ENCODE assay signal across 9 cellular contexts in the genomic region with DNA sequence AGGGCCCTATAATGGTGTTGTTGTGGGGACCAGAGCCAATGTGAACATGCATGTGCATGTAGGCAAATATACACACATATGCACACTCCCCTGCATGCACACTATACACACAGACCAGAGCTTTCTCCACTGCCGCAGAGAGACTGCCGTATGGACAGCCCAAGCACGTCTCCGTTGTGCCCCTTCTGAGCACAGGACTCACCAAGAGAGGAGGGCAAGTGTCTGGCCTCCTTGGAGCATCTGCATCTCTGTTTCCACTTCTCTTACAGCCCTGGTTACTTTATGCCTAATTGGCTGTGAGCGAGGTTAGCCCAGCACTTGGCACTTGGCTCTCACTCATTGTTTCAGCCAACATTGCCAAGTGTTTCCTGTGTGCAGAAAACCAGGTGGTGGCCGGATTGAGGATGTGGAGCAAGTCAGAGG. TPM values are rescaled to one million over a fixed set of nuclear protein-coding genes. Genes with fewer than 3 reads are reported as not detected.
DNase-seq lines count a peak whose midpoint lies in the region; ATAC-seq and TF ChIP-seq lines count a peak whose summit lies in the region.
"Had no signal": no experiment of that assay in that cellular context is flagged by ENCODE, and none has a peak within 500 bp of the region (broad histone marks: within the 10 kb centered on the region; RNA-seq: fewer than 3 reads in every experiment).

No MANE protein-coding gene starts in this region.

- TF ChIP-seq CTCF in GM12875 (IDR thresholded peaks at IDR 0.05; ENCODE audit: borderline replicate concordance, insufficient read depth, low read depth, low read length) (no peak), MM.1S (IDR thresholded peaks at IDR 0.05; ENCODE audit: low read length) (peak; percentile 6; the same call in 1 of the 2 replicates), hepatocyte (IDR thresholded peaks at IDR 0.05; ENCODE audit: poor library complexity) (no peak), ovary (IDR thresholded peaks at IDR 0.05) (no peak)

- intact Hi-C loops in ovary (cut with DNase I), result no loop called here

- TF ChIP-seq POLR2A in ovary (IDR thresholded peaks at IDR 0.05), result no peak

- peaks cover 49% of the 10 kb centered on the region for H3F3A ChIP-seq in MM.1S (ENCODE audit: insufficient read depth, low read length)

- H3K27me3 ChIP-seq in MM.1S (replicated peaks; ENCODE audit: insufficient read depth, low read length) (no peaks in the 10 kb centered on the region), hepatocyte (no peaks in the 10 kb centered on the region), ovary (no peaks in the 10 kb centered on the region)

- H3K9me2 ChIP-seq in MM.1S (replicated peaks; ENCODE audit: insufficient read depth, low read length) (no peaks in the 10 kb centered on the region), hepatocyte (replicated peaks; ENCODE audit: insufficient read depth) (no peaks in the 10 kb centered on the region)

- peak overlapping the region; percentile 24 for H3K4me3 ChIP-seq in GM12875 (ENCODE audit: low read depth, low read length)
- peak overlapping the region; percentile 4; the same call in 1 of the 2 replicates for H3K4me3 ChIP-seq in MM.1S (ENCODE audit: low read length)
- no peak overlapping the region for H3K4me3 ChIP-seq in hepatocyte
- H3K4me3 ChIP-seq in ovary, result no peak overlapping the region

- DNase-seq in MM.1S, result peak; percentile 67
- DNase-seq in hepatocyte (ENCODE audit: low spot score), result no peak
- DNase-seq in NCI-H345 (lab: John Stamatoyannopoulos, UW), result no peak
- no peak for DNase-seq in NCI-H526 treated with DMSO at 0.1 percent for 48 hours (lab: John Stamatoyannopoulos, UW)
- DNase-seq in ovary, result no peak
- no peak for DNase-seq in NCI-H2171 treated with DMSO at 0.1 percent for 48 hours (lab: John Stamatoyannopoulos, UW)

- H3K27ac ChIP-seq in MM.1S (ENCODE audit: low read length) (peak overlapping the region; percentile 100), hepatocyte (peak overlapping the region; percentile 52), ovary (no peak overlapping the region)

- no peak for TF ChIP-seq EP300 in ovary (IDR thresholded peaks at IDR 0.05)

- H3K79me2 ChIP-seq in MM.1S (ENCODE audit: low read length) (no peaks in the 10 kb centered on the region), hepatocyte (no peaks in the 10 kb centered on the region)

- peak overlapping the region; percentile 62 for H3K9ac ChIP-seq in MM.1S (ENCODE audit: low read length)

- peaks cover 69% of the 10 kb centered on the region for H3K4me1 ChIP-seq in MM.1S (ENCODE audit: low read length)
- H3K4me1 ChIP-seq in hepatocyte (ENCODE audit: insufficient read depth), result no peaks in the 10 kb centered on the region
- no peaks in the 10 kb centered on the region for H3K4me1 ChIP-seq in ovary (ENCODE audit: insufficient read depth)

- H4K20me1 ChIP-seq in MM.1S (ENCODE audit: insufficient read depth, low read length) (no peaks in the 10 kb centered on the region), hepatocyte (ENCODE audit: insufficient read depth, poor library complexity, severe bottlenecking) (no peaks in the 10 kb centered on the region)

- H3K9me3 ChIP-seq in MM.1S (replicated peaks; ENCODE audit: insufficient read depth, low read length) (no peaks in the 10 kb centered on the region), hepatocyte (ENCODE audit: low read depth) (no peaks in the 10 kb centered on the region), ovary (no peaks in the 10 kb centered on the region)

- H2AFZ ChIP-seq in MM.1S (ENCODE audit: low read length) (peak overlapping the region; percentile 51), hepatocyte (no peak overlapping the region)

- H3K4me2 ChIP-seq in MM.1S (ENCODE audit: low read depth, low read length) (peak overlapping the region; percentile 66), hepatocyte (no peak overlapping the region)

- 96% methylated on average over 6 of the region's 6 CpGs for WGBS in hepatocyte (ENCODE audit: low lambda C conversion rate, missing lambda C conversion rate)
- 86 to 95% (median 92%) methylated on average over 6 of the region's 6 CpGs for WGBS in ovary, 3 donors

- H3K36me3 ChIP-seq in MM.1S (replicated peaks; ENCODE audit: insufficient read depth, low read length) (no peaks in the 10 kb centered on the region), hepatocyte (replicated peaks; ENCODE audit: insufficient read depth, low read depth) (no peaks in the 10 kb centered on the region), ovary (no peaks in the 10 kb centered on the region)

- peak; percentile 22 for ATAC-seq in GM21576 (IDR thresholded peaks at IDR 0.05; ENCODE audit: unreplicated experiment)

RNA-seq across cellular contexts. Expression of a gene that starts 30.4 kb away (rescaled TPM):
- total RNA-seq in hepatocyte (1.0 TPM in 1 of 2 replicates, not detected in the other), ovary (under 1 TPM in 1 of 7 donors, not detected in 6; 0.28 TPM)
- polyA plus RNA-seq in hepatocyte (not detected in 2 replicates), ovary (not detected)
- total RNA-seq: LHCN-M2 had no signal

RNA-seq across cellular contexts. Expression of a gene that starts 43.5 kb away (rescaled TPM):
- total RNA-seq in hepatocyte, result 0.37 TPM in 1 of 2 replicates, not detected in the other
- not detected in 2 replicates for polyA plus RNA-seq in hepatocyte
- total RNA-seq in ovary, result not detected
- not detected for polyA plus RNA-seq in ovary
- total RNA-seq: LHCN-M2 had no signal

Comparison
In these comparisons a context has a peak if more than half of its experiments do, and no peak if none do; other contexts are left out.
1. H3K4me3 ChIP-seq: peak in GM12875 (single experiment) and MM.1S (single experiment); none in hepatocyte (single experiment) and ovary (single experiment).
2. H3K27ac ChIP-seq: peak in MM.1S (single experiment) and hepatocyte (single experiment); none in ovary (0 of 2).